Comparison of ENCODE assay signal across 21 cellular contexts in the genomic region with DNA sequence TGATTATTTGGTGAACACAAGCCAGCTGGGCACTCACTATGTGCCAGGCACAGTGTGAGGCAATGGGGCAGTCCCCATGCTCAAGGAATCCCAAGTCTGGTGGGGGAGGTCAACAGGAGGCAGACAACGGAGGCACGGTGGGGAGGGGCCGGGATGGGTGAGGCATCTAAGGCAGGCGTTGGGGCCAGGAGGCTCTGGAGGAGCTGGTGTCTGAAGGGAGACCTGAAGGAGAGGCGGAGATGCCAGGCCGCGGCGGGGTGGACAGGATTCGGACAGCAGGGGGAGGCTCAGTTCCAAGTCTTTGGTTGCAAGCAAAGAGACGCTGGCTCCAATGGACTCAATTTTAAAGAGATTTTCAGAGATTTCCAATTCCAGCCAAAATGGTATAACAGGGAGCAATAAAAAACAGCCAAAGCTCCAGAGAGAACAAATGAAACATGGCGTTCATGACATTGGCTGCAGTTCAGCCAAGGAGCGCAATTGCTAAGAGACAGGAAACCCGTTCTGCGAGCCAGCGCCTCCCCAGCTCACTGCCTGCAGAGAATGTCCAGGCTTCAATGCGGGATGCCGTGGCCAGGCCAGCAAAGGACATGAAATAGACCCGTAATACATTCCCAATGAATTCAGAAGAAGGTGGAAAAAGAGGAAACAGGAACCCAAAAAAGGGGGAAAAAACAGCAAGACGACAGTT.
DNase-seq lines count a peak whose midpoint lies in the region; ATAC-seq and TF ChIP-seq lines count a peak whose summit lies in the region.
"Had no signal": no experiment of that assay in that cellular context is flagged by ENCODE, and none has a peak within 500 bp of the region (broad histone marks: within the 10 kb centered on the region; RNA-seq: fewer than 3 reads in every experiment).

No MANE protein-coding gene starts in this region.

- H2BK15ac ChIP-seq in neuronal stem cell (ENCODE audit: low read length): no peak overlapping the region

- H3K27ac ChIP-seq in neuronal stem cell (replicated peaks; ENCODE audit: low read length) (no peak overlapping the region), uterus (peak overlapping the region; percentile 83 to 85), brain microvascular endothelial cell (no peak overlapping the region)
- H3K27ac ChIP-seq: C4-2B, HL-60, RWPE1 had no signal

- peaks cover 0 to 7% (median 0%) of the 10 kb centered on the region in 3 experiments for H3K27me3 ChIP-seq in neuronal stem cell (ENCODE audit: control insufficient read depth in 3 of 3, insufficient read depth in 3 of 3, low read depth in 1 of 3, low read length in 3 of 3)
- no peaks in the 10 kb centered on the region for H3K27me3 ChIP-seq in uterus
- H3K27me3 ChIP-seq in brain microvascular endothelial cell (replicated peaks): no peaks in the 10 kb centered on the region

- no peaks in the 10 kb centered on the region for H3K36me3 ChIP-seq in neuronal stem cell (replicated peaks in 1 of 2; ENCODE audit: control insufficient read depth in 2 of 2, insufficient read depth in 2 of 2, low read length in 2 of 2)
- no peaks in the 10 kb centered on the region for H3K36me3 ChIP-seq in uterus
- no peaks in the 10 kb centered on the region for H3K36me3 ChIP-seq in brain microvascular endothelial cell (replicated peaks)

- H2BK12ac ChIP-seq in neuronal stem cell (ENCODE audit: low read length): peak overlapping the region; percentile 23

- H3K9me3 ChIP-seq in neuronal stem cell (replicated peaks in 1 of 2; ENCODE audit: control insufficient read depth in 2 of 2, insufficient read depth in 1 of 2, low read depth in 1 of 2, low read length in 2 of 2): peaks cover 11 to 16% of the 10 kb centered on the region in 2 donors
- H3K9me3 ChIP-seq in uterus: peaks cover 0 to 3% of the 10 kb centered on the region in 2 donors

- no peak overlapping the region for H2AFZ ChIP-seq in neuronal stem cell (ENCODE audit: low read length)

- H3K4me2 ChIP-seq in neuronal stem cell (ENCODE audit: insufficient read depth, low read length, poor library complexity, severe bottlenecking): no peak overlapping the region

- POLR2A ChIA-PET in GM10248 (lab: Yijun Ruan, JAX): no interaction called here

- no peak overlapping the region for H3K14ac ChIP-seq in neuronal stem cell (ENCODE audit: low read length)

- peak overlapping the region; percentile 11 for H2AK5ac ChIP-seq in neuronal stem cell (ENCODE audit: low read depth, low read length)

- H3K9ac ChIP-seq in neuronal stem cell (ENCODE audit: low read depth, low read length, poor library complexity): no peak overlapping the region

- no peaks in the 10 kb centered on the region for H3K79me1 ChIP-seq in neuronal stem cell (ENCODE audit: low read depth, low read length)

- DNase-seq in Right ventricle myocardium superior (peak; percentile 19), left ventricle myocardium superior (no peak), fibroblast of villous mesenchyme (ENCODE audit: low read depth) (peak; percentile 58), neuronal stem cell (ENCODE audit: low spot score) (no peak), uterus (peak; percentile 81 to 92), GM10248 (ENCODE audit: extremely low spot score) (no peak), brain microvascular endothelial cell (no peak)
- DNase-seq: 8988T; COR-L47; DMS153; EL; NCI-H1436 treated with DMSO at 0.1 percent for 48 hours; NCI-H2081 treated with DMSO at 0.1 percent for 48 hours; NCI-H226; NCI-H526; NK-92 treated with Interleukin-12 subunit alpha and Interleukin-12 subunit beta, amount 100 ng/mL, for 24 hours; OCI-M1 had no signal

- no CpG with 5 or more reads among the region's 19 CpGs for WGBS in neuronal stem cell (ENCODE audit: extremely low coverage in 2 of 2, insufficient read length in 2 of 2, insufficient replicate concordance in 1 of 2), 2 donors

- no peak overlapping the region for H3K4ac ChIP-seq in neuronal stem cell (ENCODE audit: low read length)

- H2BK120ac ChIP-seq in neuronal stem cell (ENCODE audit: low read depth, low read length): no peak overlapping the region

- ATAC-seq in Right ventricle myocardium superior (ENCODE audit: poor library complexity) (no peak), left ventricle myocardium superior (no peak), HG02938 (IDR thresholded peaks at IDR 0.05; ENCODE audit: unreplicated experiment) (no peak)

- TF ChIP-seq CTCF in fibroblast of villous mesenchyme (IDR thresholded peaks at IDR 0.05; ENCODE audit: insufficient read depth, low read depth, low read length) (peak; percentile 7), uterus (IDR thresholded peaks at IDR 0.05) (peak in 3 of 4 experiments; percentile 7 to 26 (median 21)), GM10248 (IDR thresholded peaks at IDR 0.05; ENCODE audit: control extremely low read depth, extremely low read depth, low read depth, missing control alignments) (no peak), brain microvascular endothelial cell (IDR thresholded peaks at IDR 0.05; ENCODE audit: low read depth, low read length, missing control alignments) (no peak)

- CTCF ChIA-PET in GM10248 (lab: Yijun Ruan, JAX): no interaction called here

- no peak overlapping the region for H3K18ac ChIP-seq in neuronal stem cell (ENCODE audit: low read length)

- TF ChIP-seq POLR2A in uterus (IDR thresholded peaks at IDR 0.05): no peak

- no peaks in the 10 kb centered on the region for H3K4me1 ChIP-seq in neuronal stem cell (ENCODE audit: control insufficient read depth in 2 of 2, insufficient read depth in 1 of 2, low read depth in 1 of 2, low read length in 2 of 2)
- H3K4me1 ChIP-seq in uterus: peaks cover 5 to 6% of the 10 kb centered on the region in 2 donors

- H3K23ac ChIP-seq in neuronal stem cell (ENCODE audit: low read depth, low read length, poor library complexity): peak overlapping the region; percentile 81

- H3K4me3 ChIP-seq in fibroblast of villous mesenchyme (ENCODE audit: low read depth, low read length): no peak overlapping the region
- peak overlapping the region in 1 of 2 donors; percentile 1 for H3K4me3 ChIP-seq in neuronal stem cell (ENCODE audit: low read length in 2 of 2)
- no peak overlapping the region for H3K4me3 ChIP-seq in uterus
- H3K4me3 ChIP-seq in brain microvascular endothelial cell (ENCODE audit: low read depth, low read length): no peak overlapping the region

- in situ Hi-C loops in brain microvascular endothelial cell (cut with HindIII; ENCODE audit: low pct_ligation_motif_present, low sequenced_read_pairs): no loop called here

- no peak overlapping the region for H4K8ac ChIP-seq in neuronal stem cell (ENCODE audit: low read depth, low read length)

- intact Hi-C loops in Right ventricle myocardium superior (cut with DNase I) (no loop called here), left ventricle myocardium superior (cut with micrococcal nuclease) (no loop called here), uterus (cut with DNase I; ENCODE audit: low total_unique reads) (no loop called here)

- no peak overlapping the region for H4K91ac ChIP-seq in neuronal stem cell (ENCODE audit: low read depth, low read length, poor library complexity)

- no peak overlapping the region for H2BK5ac ChIP-seq in neuronal stem cell (ENCODE audit: low read length)

Comparison
In these comparisons a context has a peak if more than half of its experiments do, and no peak if none do; other contexts are left out.
1. DNase-seq: peak in Right ventricle myocardium superior (single experiment), fibroblast of villous mesenchyme (single experiment) and uterus (2 of 2); none in left ventricle myocardium superior (single experiment), neuronal stem cell (single experiment), GM10248 (single experiment) and brain microvascular endothelial cell (single experiment).
2. CTCF ChIP-seq: peak in fibroblast of villous mesenchyme (single experiment) and uterus (3 of 4); none in GM10248 (single experiment) and brain microvascular endothelial cell (single experiment).
3. H3K27ac ChIP-seq: peak in uterus (2 of 2); none in neuronal stem cell (single experiment) and brain microvascular endothelial cell (single experiment).